ENCODE assay signal across 19 cellular contexts in the genomic region with DNA sequence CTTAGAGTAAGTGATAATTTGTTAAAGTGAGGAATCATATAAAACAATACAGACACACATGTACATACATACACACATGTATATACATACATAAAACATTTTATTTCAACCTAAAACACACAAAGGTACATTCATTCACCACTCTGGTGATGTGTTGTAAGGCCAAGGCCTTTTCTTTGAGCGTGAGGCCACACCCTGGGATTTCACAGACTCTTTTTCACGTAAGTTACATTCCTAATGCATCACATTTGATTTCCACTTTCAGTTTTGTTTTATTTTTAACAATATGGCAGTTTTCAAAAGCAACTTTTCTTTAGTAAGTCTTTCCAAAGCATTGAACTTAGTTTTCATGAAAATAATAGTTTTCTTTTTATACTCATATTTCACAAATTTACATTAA.
A peak's percentile ranks its signal among the peaks of the same experiment; 100 is the strongest.
DNase-seq lines count a peak whose midpoint lies in the region; ATAC-seq, FAIRE-seq and TF ChIP-seq lines count a peak whose summit lies in the region.
"Had no signal": no experiment of that assay in that cellular context is flagged by ENCODE, and none has a peak within 500 bp of the region (broad histone marks: within the 10 kb centered on the region; RNA-seq: fewer than 3 reads in every experiment).

No MANE protein-coding gene starts in this region.

- peak; percentile 21 for DNase-seq in HCEC 1CT
- DNase-seq in fibroblast of villous mesenchyme (ENCODE audit: low read depth) = peak; percentile 33
- DNase-seq in type B pancreatic cell (ENCODE audit: extremely low spot score, unreplicated experiment) = no peak
- DNase-seq in HEK293T (ENCODE audit: extremely low spot score) = no peak
- DNase-seq: CD8-positive, alpha-beta T cell; COR-L47; DMS153; DMS79 treated with DMSO at 0.1 percent for 48 hours; GF-D8 had no signal

- CTCF ChIA-PET in HEK293T (lab: Yijun Ruan, JAX) = interaction anchor here (0.8 kb wide), 1 partner anchor 22 kb away, joined by 3 read pairs; no protein-coding TSS in a partner anchor

- H3K9me3 Mint-ChIP-seq in type B pancreatic cell = peaks cover 5% of the 10 kb centered on the region
- H3K9me3 Mint-ChIP-seq: CD8-positive, alpha-beta T cell had no signal

- ATAC-seq in HG02840 (IDR thresholded peaks at IDR 0.05; ENCODE audit: low FRiP score, unreplicated experiment) (no peak), HG03139 (IDR thresholded peaks at IDR 0.05; ENCODE audit: unreplicated experiment) (no peak)
- ATAC-seq: CD8-positive, alpha-beta T cell; HepG2 had no signal

- no peak overlapping the region for H3K4me3 ChIP-seq in fibroblast of villous mesenchyme (ENCODE audit: low read depth, low read length)
- H3K4me3 ChIP-seq: HAP-1 had no signal

- H3K4me3 Mint-ChIP-seq in type B pancreatic cell = no peak overlapping the region
- H3K4me3 Mint-ChIP-seq: CD14-positive monocyte; CD8-positive, alpha-beta T cell had no signal

- no peak for TF ChIP-seq CTCF in fibroblast of villous mesenchyme (IDR thresholded peaks at IDR 0.05; ENCODE audit: insufficient read depth, low read depth, low read length)
- no peak for TF ChIP-seq CTCF in type B pancreatic cell (conservative IDR thresholded peaks at IDR 0.05)

- no peaks in the 10 kb centered on the region for H3K27me3 Mint-ChIP-seq in type B pancreatic cell

- H3K4me1 Mint-ChIP-seq in type B pancreatic cell (ENCODE audit: unreplicated experiment) = peaks cover 31% of the 10 kb centered on the region
- H3K4me1 Mint-ChIP-seq: CD14-positive monocyte had no signal

- POLR2A ChIA-PET in HEK293T (lab: Yijun Ruan, JAX) = no interaction called here

- H3K36me3 Mint-ChIP-seq in type B pancreatic cell = no peaks in the 10 kb centered on the region
- H3K36me3 Mint-ChIP-seq: CD14-positive monocyte; CD8-positive, alpha-beta T cell had no signal

- peak; percentile 60 for FAIRE-seq in colon (lab: Jason Lieb, UNC)
- FAIRE-seq: A204.1, GM19239, H1, HepG2, HTR-8/SVneo had no signal

- peak overlapping the region; percentile 34 for H3K27ac Mint-ChIP-seq in type B pancreatic cell
- H3K27ac Mint-ChIP-seq: CD14-positive monocyte; CD8-positive, alpha-beta T cell had no signal

TF ChIP-seq in HEK293T, 16 proteins besides CTCF, POLR2A, EP300 and RAD21:
- TF ChIP-seq LEF1 (IDR thresholded peaks at IDR 0.05; ENCODE audit: borderline replicate concordance) (no peak), HDGF (IDR thresholded peaks at IDR 0.05; ENCODE audit: borderline replicate concordance) (no peak), SUZ12 (IDR thresholded peaks at IDR 0.05) (no peak), ELF4 (IDR thresholded peaks at IDR 0.05) (no peak), FOXK2 (IDR thresholded peaks at IDR 0.05) (no peak), FOXM1 (IDR thresholded peaks at IDR 0.05; ENCODE audit: borderline replicate concordance) (no peak), ARNT (IDR thresholded peaks at IDR 0.05) (no peak)

Comparison
In these comparisons a context has a peak if more than half of its experiments do, and no peak if none do; other contexts are left out.
1. DNase-seq: peak in HCEC 1CT (single experiment) and fibroblast of villous mesenchyme (single experiment); none in type B pancreatic cell (single experiment) and HEK293T (single experiment).